In genomic region chr4:95549246-95550138, GRCh38 we compare ENCODE assay signal across 8 cellular contexts. TPM values are rescaled to one million over a fixed set of nuclear protein-coding genes. Genes with fewer than 3 reads are reported as not detected.
DNase-seq lines count a peak whose midpoint lies in the region; ATAC-seq and TF ChIP-seq lines count a peak whose summit lies in the region.

No MANE protein-coding gene starts in this region.

- H3K27me3 ChIP-seq in SJSA1 (replicated peaks): peaks cover 63% of the 10 kb centered on the region
- H3K27me3 ChIP-seq in suprapubic skin: peaks cover 49% of the 10 kb centered on the region

- TF ChIP-seq CTCF in suprapubic skin (IDR thresholded peaks at IDR 0.05): no peak

- H3K4me1 ChIP-seq in SJSA1 (replicated peaks) (peaks cover 17% of the 10 kb centered on the region), suprapubic skin (peaks cover 27% of the 10 kb centered on the region)

- no peak for TF ChIP-seq POLR2A in suprapubic skin (IDR thresholded peaks at IDR 0.05)

- 1% methylated on average over 41 of the region's 64 CpGs for WGBS in suprapubic skin

- no peaks in the 10 kb centered on the region for H3K9me3 ChIP-seq in SJSA1 (replicated peaks)
- H3K9me3 ChIP-seq in suprapubic skin: no peaks in the 10 kb centered on the region

- H3K27ac ChIP-seq in SJSA1 (no peak overlapping the region), suprapubic skin (peak overlapping the region; percentile 52)

- H3K36me3 ChIP-seq in SJSA1 (no peaks in the 10 kb centered on the region), suprapubic skin (no peaks in the 10 kb centered on the region)

- H3K4me3 ChIP-seq in SJSA1: peak overlapping the region; percentile 45
- peak overlapping the region; percentile 55 for H3K4me3 ChIP-seq in suprapubic skin

- ATAC-seq in GM18499 (IDR thresholded peaks at IDR 0.05; ENCODE audit: insufficient read depth, unreplicated experiment) (peak; percentile 98), HG02885 (IDR thresholded peaks at IDR 0.05; ENCODE audit: poor library complexity, unreplicated experiment) (peak; percentile 94)

- peak; percentile 55 for DNase-seq in A172 (ENCODE audit: low spot score)
- DNase-seq in SJSA1 (ENCODE audit: low read depth in 1 of 2, low spot score in 2 of 2): peak; percentile 44 to 47
- peak; percentile 83 for DNase-seq in ecto neural progenitor cell (ENCODE audit: low spot score)
- DNase-seq in lung microvascular endothelial cell (ENCODE audit: low read depth in 2 of 2): peak; percentile 15 to 44
- peak in 1 of 2 donors; percentile 82 for DNase-seq in suprapubic skin (ENCODE audit: low spot score in 2 of 2)
- no peak for DNase-seq in DMS79 treated with DMSO at 0.1 percent for 48 hours (lab: John Stamatoyannopoulos, UW)

- no peak for TF ChIP-seq EP300 in suprapubic skin (IDR thresholded peaks at IDR 0.05)

RNA-seq across cellular contexts. Expression of gene UNC5C, which starts 0.7 kb away (rescaled TPM):
- 17.4 and 20.0 TPM in 2 replicates for total RNA-seq in A172 (2014; rRNA removed; shearing (Covaris generic))
- 0.03 TPM in 1 of 2 replicates, not detected in the other for total RNA-seq in SJSA1 (2014; rRNA removed; shearing (Covaris generic))
- total RNA-seq in lung microvascular endothelial cell (under 0.01 TPM in 2 replicates), suprapubic skin (1 to 10 TPM in 3 of 4 donors, under 1 TPM in 1; 0.98 to 2.3 (median 1.2) TPM)
